24 cellular contexts compared by ENCODE assay signal in genomic region chr17:37691807-37692206, GRCh38. TPM values are rescaled to one million over a fixed set of nuclear protein-coding genes. Genes with fewer than 3 reads are reported as not detected.
"Had no signal": no experiment of that assay in that cellular context is flagged by ENCODE, and none has a peak within 500 bp of the region (broad histone marks: within the 10 kb centered on the region; RNA-seq: fewer than 3 reads in every experiment).

No MANE protein-coding gene starts in this region.

- H3K27ac Mint-ChIP-seq: brain; dendritic cell treated with granulocyte-macrophage colony-stimulating factor and Interleukin-4, amounts not matched to agents 40 ng/mL and 50 ng/mL, for 4 days; immature natural killer cell; natural killer cell; stimulated activated naive CD8-positive, alpha-beta T cell treated with anti-CD3 and anti-CD28 coated beads, Interleukin-15, Interleukin-2, amounts not matched to agents 100 ng/mL and 50 ng/mL, for 24 hours had no signal

- H3K4me3 ChIP-seq: left ventricle myocardium inferior, pancreas, skin epidermis, thyroid gland had no signal

- H3K36me3 Mint-ChIP-seq: brain, immature natural killer cell, natural killer cell had no signal

- H3K27me3 ChIP-seq: pancreas, thyroid gland had no signal

- H3K27ac ChIP-seq: left ventricle myocardium inferior, pancreas, skin epidermis, thyroid gland, VCaP had no signal

- H3K4me1 Mint-ChIP-seq: brain, immature natural killer cell, natural killer cell had no signal

- H3K9me3 Mint-ChIP-seq: dendritic cell treated with granulocyte-macrophage colony-stimulating factor and Interleukin-4, amounts not matched to agents 40 ng/mL and 50 ng/mL, for 4 days; immature natural killer cell; natural killer cell; stimulated activated naive CD8-positive, alpha-beta T cell treated with anti-CD3 and anti-CD28 coated beads, Interleukin-15, Interleukin-2, amounts not matched to agents 100 ng/mL and 50 ng/mL, for 24 hours had no signal

- H3K36me3 ChIP-seq: left ventricle myocardium inferior, thyroid gland had no signal

- H3K4me3 Mint-ChIP-seq: brain; dendritic cell treated with granulocyte-macrophage colony-stimulating factor and Interleukin-4, amounts not matched to agents 40 ng/mL and 50 ng/mL, for 4 days; immature natural killer cell; natural killer cell; stimulated activated naive CD8-positive, alpha-beta T cell treated with anti-CD3 and anti-CD28 coated beads, Interleukin-15, Interleukin-2, amounts not matched to agents 100 ng/mL and 50 ng/mL, for 24 hours had no signal

- ATAC-seq: natural killer cell, pancreas, right cardiac atrium had no signal

- DNase-seq: activated CD4-positive, alpha-beta T cell treated with anti-CD3 and anti-CD28 coated beads for 1 hour; activated naive CD4-positive, alpha-beta T cell treated with Interleukin-2 at 50 U/mL for 16 hours; activated T-cell treated with anti-CD3 and anti-CD28 coated beads, Interleukin-2, amount 50 U/mL, for 48 hours; anterior cingulate cortex; caudate nucleus; effector CD4-positive, alpha-beta T cell; foreskin melanocyte; immature natural killer cell; kidney glomerular epithelial cell; left ventricle myocardium inferior; midbrain; natural killer cell; pancreas; right cardiac atrium; stimulated activated CD4-positive, alpha-beta T cell treated with anti-CD3 and anti-CD28 coated beads, Interleukin-1b, Interleukin-23, amount 100 ng/mL, for 48 hours; substantia nigra; thyroid gland had no signal

- H3K4me1 ChIP-seq: left ventricle myocardium inferior, pancreas had no signal

- H3K9me3 ChIP-seq: pancreas, thyroid gland had no signal

RNA-seq across cellular contexts. Expression of gene HNF1B, which starts 53.1 kb away (rescaled TPM):
- total RNA-seq: left ventricle myocardium inferior, lung microvascular endothelial cell, natural killer cell, pulmonary artery endothelial cell, right cardiac atrium, thyroid gland had no signal
- polyA plus RNA-seq: immature natural killer cell, right cardiac atrium had no signal
